Comparison of ENCODE assay signal across 12 cellular contexts in the genomic region with DNA sequence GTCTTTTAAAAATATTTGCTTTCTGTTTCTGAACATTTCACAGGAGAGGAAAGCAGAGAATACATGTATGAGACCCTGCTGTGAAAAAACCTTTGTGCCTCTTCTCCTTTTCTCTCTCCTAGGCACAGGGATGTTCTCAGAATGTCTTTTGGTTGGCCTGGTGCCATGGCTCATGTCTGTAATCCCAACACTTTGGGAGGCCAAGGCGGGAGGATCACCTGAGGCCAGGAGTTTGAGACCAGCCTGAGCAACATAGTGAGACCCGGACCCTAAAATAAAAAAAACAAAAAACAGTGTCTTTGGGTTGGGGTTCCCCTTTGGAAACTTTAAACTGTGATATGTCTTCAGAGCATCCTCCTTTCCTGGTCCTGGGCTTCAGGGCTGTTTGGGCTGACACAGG. TPM values are rescaled to one million over a fixed set of nuclear protein-coding genes. Genes with fewer than 3 reads are reported as not detected.
DNase-seq lines count a peak whose midpoint lies in the region; ATAC-seq and TF ChIP-seq lines count a peak whose summit lies in the region.
"Had no signal": no experiment of that assay in that cellular context is flagged by ENCODE, and none has a peak within 500 bp of the region (broad histone marks: within the 10 kb centered on the region; RNA-seq: fewer than 3 reads in every experiment).

No MANE protein-coding gene starts in this region.

- no peak for DNase-seq in CD4-positive, alpha-beta memory T cell
- DNase-seq in adipocyte (ENCODE audit: low read depth), result no peak
- DNase-seq in naive B cell, result no peak
- DNase-seq in ascending aorta (ENCODE audit: low spot score in 2 of 2), result no peak
- no peak for DNase-seq in NCI-H1436 (lab: John Stamatoyannopoulos, UW)
- no peak for DNase-seq in sciatic nerve (ENCODE audit: low spot score)
- DNase-seq in HCEC 1CT, result no peak
- DNase-seq: activated CD8-positive, alpha-beta memory T cell treated with anti-CD3 and anti-CD28 coated beads for 24 hours; colonic mucosa; DMS53; NCI-H1694 had no signal

- H3K4me3 Mint-ChIP-seq in CD4-positive, alpha-beta memory T cell, result peak overlapping the region; percentile 62 to 73 (median 66)
- peak overlapping the region in 7 of 8 donors; percentile 50 to 95 (median 89) for H3K4me3 Mint-ChIP-seq in naive B cell

- H3K9ac ChIP-seq in HUES6 (ENCODE audit: low read length), result no peak overlapping the region
- H3K9ac ChIP-seq in adipocyte (ENCODE audit: low read length), result no peak overlapping the region

- no peak overlapping the region for H3K4me3 ChIP-seq in CD4-positive, alpha-beta memory T cell (ENCODE audit: low read length in 2 of 2)
- H3K4me3 ChIP-seq in HUES6 (ENCODE audit: low read depth, low read length) (peak overlapping the region; percentile 87; the same call in 1 of the 2 replicates), adipocyte (ENCODE audit: low read length) (peak overlapping the region; percentile 93), ascending aorta (peak overlapping the region in 1 of 2 donors; percentile 73)

- intact Hi-C loops in CD4-positive, alpha-beta memory T cell (cut with micrococcal nuclease), result no loop called here
- intact Hi-C loops in ascending aorta (cut with DNase I) (loop anchor here (5.0 kb wide), 1 partner anchor 36 kb away; no protein-coding TSS in a partner anchor), sciatic nerve (cut with DNase I) (no loop called here)

- POLR2A ChIA-PET in CD4-positive, alpha-beta memory T cell (lab: Charles Lee; ENCODE audit: partially characterized antibody), result no interaction called here

- peaks cover 15% of the 10 kb centered on the region for H3K4me1 ChIP-seq in CD4-positive, alpha-beta memory T cell (ENCODE audit: insufficient read depth, low read length)
- H3K4me1 ChIP-seq in HUES6 (ENCODE audit: control insufficient read depth, insufficient read depth, low read length) (no peaks in the 10 kb centered on the region), adipocyte (ENCODE audit: control insufficient read depth, insufficient read depth, low read length) (peaks cover 6% of the 10 kb centered on the region), ascending aorta (peaks cover 3 to 15% of the 10 kb centered on the region in 2 donors)
- H3K4me1 ChIP-seq: colonic mucosa had no signal

- H3K27me3 ChIP-seq in CD4-positive, alpha-beta memory T cell (ENCODE audit: insufficient read depth, low read length), result no peaks in the 10 kb centered on the region
- H3K27me3 ChIP-seq in HUES6 (ENCODE audit: control insufficient read depth, insufficient read depth, low read length) (no peaks in the 10 kb centered on the region), adipocyte (replicated peaks; ENCODE audit: control insufficient read depth, insufficient read depth, low read length) (no peaks in the 10 kb centered on the region), ascending aorta (no peaks in the 10 kb centered on the region)
- H3K27me3 ChIP-seq: colonic mucosa had no signal

- no peak overlapping the region for H3K27ac ChIP-seq in CD4-positive, alpha-beta memory T cell (ENCODE audit: low read depth, low read length)
- H3K27ac ChIP-seq in HUES6 (ENCODE audit: low read depth, low read length) (no peak overlapping the region), ascending aorta (no peak overlapping the region)
- H3K27ac ChIP-seq: colonic mucosa had no signal

- H3K27me3 Mint-ChIP-seq in CD4-positive, alpha-beta memory T cell, result no peaks in the 10 kb centered on the region
- no peaks in the 10 kb centered on the region for H3K27me3 Mint-ChIP-seq in naive B cell

- peaks cover 7 to 13% of the 10 kb centered on the region in 2 donors for H3K36me3 Mint-ChIP-seq in CD4-positive, alpha-beta memory T cell
- H3K36me3 Mint-ChIP-seq in naive B cell, result peaks cover 0 to 12% of the 10 kb centered on the region in 2 donors

- no peak for TF ChIP-seq CTCF in ascending aorta (IDR thresholded peaks at IDR 0.05)

- no peaks in the 10 kb centered on the region for H3K36me3 ChIP-seq in CD4-positive, alpha-beta memory T cell (ENCODE audit: insufficient read depth, low read length)
- peaks cover 32% of the 10 kb centered on the region for H3K36me3 ChIP-seq in HUES6 (ENCODE audit: control insufficient read depth, insufficient read depth, low read length)
- no peaks in the 10 kb centered on the region for H3K36me3 ChIP-seq in adipocyte (ENCODE audit: control insufficient read depth, insufficient read depth, low read length, severe bottlenecking)
- peaks cover 0 to 4% of the 10 kb centered on the region in 2 donors for H3K36me3 ChIP-seq in ascending aorta
- H3K36me3 ChIP-seq: colonic mucosa had no signal

- ATAC-seq in naive B cell (ENCODE audit: low read depth in 2 of 2) (no peak), sciatic nerve (no peak)

- H3K27ac Mint-ChIP-seq in CD4-positive, alpha-beta memory T cell, result peak overlapping the region in 4 of 7 donors; percentile 19 to 92 (median 61)
- peak overlapping the region; percentile 42 to 94 (median 70) for H3K27ac Mint-ChIP-seq in naive B cell

- H3K9me3 Mint-ChIP-seq in CD4-positive, alpha-beta memory T cell, result no peaks in the 10 kb centered on the region
- no peaks in the 10 kb centered on the region for H3K9me3 Mint-ChIP-seq in naive B cell

- H3K9me3 ChIP-seq in CD4-positive, alpha-beta memory T cell (ENCODE audit: control insufficient read depth in 1 of 2, low read length in 2 of 2), result no peaks in the 10 kb centered on the region
- peaks cover 15% of the 10 kb centered on the region; the same call in 1 of the 2 replicates for H3K9me3 ChIP-seq in HUES6 (ENCODE audit: control insufficient read depth, insufficient read depth, low read depth, low read length)
- H3K9me3 ChIP-seq in adipocyte (ENCODE audit: control insufficient read depth, low read length), result no peaks in the 10 kb centered on the region
- no peaks in the 10 kb centered on the region for H3K9me3 ChIP-seq in ascending aorta
- H3K9me3 ChIP-seq: colonic mucosa had no signal

- CTCF ChIA-PET in CD4-positive, alpha-beta memory T cell (lab: Charles Lee; ENCODE audit: partially characterized antibody), result no interaction called here

- H3K4me1 Mint-ChIP-seq in CD4-positive, alpha-beta memory T cell, result peaks cover 12 to 35% (median 20%) of the 10 kb centered on the region in 4 donors
- peaks cover 31 to 57% (median 36%) of the 10 kb centered on the region in 3 donors for H3K4me1 Mint-ChIP-seq in naive B cell

RNA-seq across cellular contexts. Expression of gene ZNF627, which starts 1.5 kb away (rescaled TPM):
- 10 to 100 TPM; 11.5 to 12.6 TPM for total RNA-seq in CD4-positive, alpha-beta memory T cell
- polyA plus RNA-seq in CD4-positive, alpha-beta memory T cell, result 10 to 100 TPM in 1 of 2 donors, 1 to 10 TPM in 1; 6.8 to 10.3 TPM
- 10 to 100 TPM in 5 of 6 donors, 1 to 10 TPM in 1; 9.6 to 15.8 (median 13.3) TPM for polyA plus RNA-seq in naive B cell (ENCODE audit: low read depth in 6 of 6)
- 7.6 TPM for total RNA-seq in ascending aorta
- 13.6 TPM for total RNA-seq in sciatic nerve

RNA-seq across cellular contexts. Expression of gene ACP5, which starts 21.3 kb away (rescaled TPM):
- 10 to 100 TPM; 26.8 to 30.3 TPM for total RNA-seq in CD4-positive, alpha-beta memory T cell
- 10 to 100 TPM; 16.9 to 23.8 TPM for polyA plus RNA-seq in CD4-positive, alpha-beta memory T cell
- 10 to 100 TPM; 17.4 to 44.2 (median 24.6) TPM for polyA plus RNA-seq in naive B cell (ENCODE audit: low read depth in 6 of 6)
- total RNA-seq in ascending aorta (not detected), sciatic nerve (19.7 TPM)

RNA-seq across cellular contexts. Expression of gene ELOF1, which starts 39.7 kb away (rescaled TPM):
- 10 to 100 TPM; 46.0 to 48.5 TPM for total RNA-seq in CD4-positive, alpha-beta memory T cell
- 10 to 100 TPM; 93.1 to 96.1 TPM for polyA plus RNA-seq in CD4-positive, alpha-beta memory T cell
- polyA plus RNA-seq in naive B cell (ENCODE audit: low read depth in 6 of 6), result 100 to 1,000 TPM in 3 of 6 donors, 10 to 100 TPM in 3; 85.9 to 118 (median 99.2) TPM
- total RNA-seq in ascending aorta (28.9 TPM), sciatic nerve (33.7 TPM)

Comparison
In these comparisons a context has a peak if more than half of its experiments do, and no peak if none do; other contexts are left out.
1. H3K4me3 ChIP-seq: peak in HUES6 (single experiment) and adipocyte (single experiment); none in CD4-positive, alpha-beta memory T cell (0 of 2).
2. RNA of gene ACP5, which starts 21.3 kb away (total RNA-seq): 26.8 to 30.3 TPM in CD4-positive, alpha-beta memory T cell and 19.7 TPM in sciatic nerve (single experiment); not detected in ascending aorta (single experiment); every median in the first group is over 10 times any median in the second.